8 cellular contexts compared by ENCODE assay signal in genomic region chr12:15979096-15980091, GRCh38.
DNase-seq lines count a peak whose midpoint lies in the region; ATAC-seq and TF ChIP-seq lines count a peak whose summit lies in the region.

No MANE protein-coding gene starts in this region.

- DNase-seq in ELF-1 (ENCODE audit: low read depth, low spot score) (peak; percentile 37), RPMI8226 (peak; percentile 29), left ventricle myocardium inferior (no peak), tibial artery (no peak), NCI-H187 (lab: John Stamatoyannopoulos, UW) (no peak)
- no peak for DNase-seq in effector CD4-positive, alpha-beta T cell

- ATAC-seq in HG02610 (IDR thresholded peaks at IDR 0.05; ENCODE audit: unreplicated experiment) (peak; percentile 45), HG02870 (IDR thresholded peaks at IDR 0.05; ENCODE audit: unreplicated experiment) (no peak)

- H3K27me3 ChIP-seq in left ventricle myocardium inferior (ENCODE audit: low read depth) (no peaks in the 10 kb centered on the region), tibial artery (no peaks in the 10 kb centered on the region)

- H3K4me3 ChIP-seq in left ventricle myocardium inferior (no peak overlapping the region), tibial artery (no peak overlapping the region)

- peak overlapping the region; percentile 74 for H3K27ac ChIP-seq in left ventricle myocardium inferior (replicated peaks)
- H3K27ac ChIP-seq in tibial artery, result peak overlapping the region; percentile 2 to 17

- intact Hi-C loops in left ventricle myocardium inferior (cut with micrococcal nuclease) (no loop called here), tibial artery (cut with DNase I; ENCODE audit: low total_unique reads) (no loop called here)

- H3K36me3 ChIP-seq in left ventricle myocardium inferior, result peaks cover 8% of the 10 kb centered on the region
- peaks cover 0 to 10% (median 7%) of the 10 kb centered on the region in 3 donors for H3K36me3 ChIP-seq in tibial artery

- H3K9me3 ChIP-seq in left ventricle myocardium inferior (replicated peaks), result no peaks in the 10 kb centered on the region
- H3K9me3 ChIP-seq in tibial artery, result no peaks in the 10 kb centered on the region

- TF ChIP-seq CTCF in left ventricle myocardium inferior (IDR thresholded peaks at IDR 0.05; ENCODE audit: borderline replicate concordance) (peak; percentile 54), tibial artery (IDR thresholded peaks at IDR 0.05) (peak in 1 of 2 experiments; percentile 38)

- peaks cover 52% of the 10 kb centered on the region for H3K4me1 ChIP-seq in left ventricle myocardium inferior
- peaks cover 0 to 49% (median 10%) of the 10 kb centered on the region in 4 donors for H3K4me1 ChIP-seq in tibial artery

Comparison
In these comparisons a context has a peak if more than half of its experiments do, and no peak if none do; other contexts are left out.
1. DNase-seq: peak in ELF-1 (single experiment) and RPMI8226 (single experiment); none in left ventricle myocardium inferior (single experiment), tibial artery (0 of 2), effector CD4-positive, alpha-beta T cell (single experiment) and NCI-H187 (0 of 2).